ENCODE assay signal across 18 cellular contexts in genomic region chr18:1103567-1103966, GRCh38.
"Had no signal": no experiment of that assay in that cellular context is flagged by ENCODE, and none has a peak within 500 bp of the region (broad histone marks: within the 10 kb centered on the region; RNA-seq: fewer than 3 reads in every experiment).

No MANE protein-coding gene starts in this region.

- H3K9me3 ChIP-seq: ascending aorta, esophagus muscularis mucosa, gastroesophageal sphincter, pancreas, sigmoid colon, thoracic aorta, upper lobe of left lung had no signal

- H3K27me3 ChIP-seq: ascending aorta, esophagus muscularis mucosa, gastroesophageal sphincter, heart left ventricle, left lung, pancreas, sigmoid colon, upper lobe of left lung had no signal

- H3K4me1 Mint-ChIP-seq: activated naive CD4-positive, alpha-beta T cell treated with anti-CD3 and anti-CD28 coated beads, Interleukin-2, amount 50 U/mL, for 24 hours; stimulated activated naive B cell treated with anti-CD40 and anti-IgM and Interleukin-4, amounts not matched to agents 10 μg/mL and 1 μg/mL and 100 μg/mL, for 72 hours had no signal

- H3K36me3 Mint-ChIP-seq: activated naive CD4-positive, alpha-beta T cell treated with anti-CD3 and anti-CD28 coated beads, Interleukin-2, amount 50 U/mL, for 24 hours; stimulated activated naive B cell treated with anti-CD40 and anti-IgM and Interleukin-4, amounts not matched to agents 10 μg/mL and 1 μg/mL and 100 μg/mL, for 72 hours had no signal

- DNase-seq: activated CD4-positive, alpha-beta T cell treated with anti-CD3 and anti-CD28 coated beads for 1 hour; activated CD4-positive, alpha-beta T cell treated with anti-CD3 and anti-CD28 coated beads, Interleukin-2, amount 50 U/mL, for 4 hours; activated gamma-delta T cell; effector CD4-positive, alpha-beta T cell; heart left ventricle; kidney; left lung; mammary epithelial cell; pancreas; sigmoid colon; stimulated activated naive B cell treated with anti-CD40 and anti-IgM and Interleukin-4, amounts not matched to agents 10 μg/mL and 1 μg/mL and 100 μg/mL, for 72 hours; T1000; upper lobe of left lung had no signal

- H3K36me3 ChIP-seq: ascending aorta, esophagus muscularis mucosa, gastroesophageal sphincter, heart left ventricle, left lung, pancreas, sigmoid colon, thoracic aorta, upper lobe of left lung had no signal

- H3K4me1 ChIP-seq: ascending aorta, esophagus muscularis mucosa, gastroesophageal sphincter, left lung, pancreas, sigmoid colon, upper lobe of left lung had no signal

- ATAC-seq: gastroesophageal sphincter; left lung; stimulated activated naive B cell treated with anti-CD40 and anti-IgM and Interleukin-4, amounts not matched to agents 10 μg/mL and 1 μg/mL and 100 μg/mL, for 72 hours had no signal

- H3K27ac Mint-ChIP-seq: activated naive CD4-positive, alpha-beta T cell treated with anti-CD3 and anti-CD28 coated beads, Interleukin-2, amount 50 U/mL, for 24 hours; stimulated activated naive B cell treated with anti-CD40 and anti-IgM and Interleukin-4, amounts not matched to agents 10 μg/mL and 1 μg/mL and 100 μg/mL, for 72 hours had no signal

- H3K27ac ChIP-seq: ascending aorta, esophagus muscularis mucosa, left lung, pancreas, sigmoid colon, thoracic aorta, upper lobe of left lung had no signal

- H3K4me3 Mint-ChIP-seq: activated naive CD4-positive, alpha-beta T cell treated with anti-CD3 and anti-CD28 coated beads, Interleukin-2, amount 50 U/mL, for 24 hours; stimulated activated naive B cell treated with anti-CD40 and anti-IgM and Interleukin-4, amounts not matched to agents 10 μg/mL and 1 μg/mL and 100 μg/mL, for 72 hours had no signal

- H3K9me3 Mint-ChIP-seq: activated naive CD4-positive, alpha-beta T cell treated with anti-CD3 and anti-CD28 coated beads, Interleukin-2, amount 50 U/mL, for 24 hours had no signal

- H3K27me3 Mint-ChIP-seq: activated naive CD4-positive, alpha-beta T cell treated with anti-CD3 and anti-CD28 coated beads, Interleukin-2, amount 50 U/mL, for 24 hours; stimulated activated naive B cell treated with anti-CD40 and anti-IgM and Interleukin-4, amounts not matched to agents 10 μg/mL and 1 μg/mL and 100 μg/mL, for 72 hours had no signal

- H3K4me3 ChIP-seq: ascending aorta, esophagus muscularis mucosa, gastroesophageal sphincter, heart left ventricle, left lung, pancreas, sigmoid colon, thoracic aorta, upper lobe of left lung had no signal
